ENCODE assay signal across 8 cellular contexts in genomic region chr1:183632964-183633363, GRCh38. TPM values are rescaled to one million over a fixed set of nuclear protein-coding genes. Genes with fewer than 3 reads are reported as not detected.
DNase-seq lines count a peak whose midpoint lies in the region; ATAC-seq and TF ChIP-seq lines count a peak whose summit lies in the region.

No MANE protein-coding gene starts in this region.

- peaks cover 55% of the 10 kb centered on the region for H3K36me3 Mint-ChIP-seq in activated CD4-positive, alpha-beta T cell treated with anti-CD3 and anti-CD28 coated beads, Interleukin-2, amount 10 ng/mL, durations not matched to agents 7 days and 5 days (ENCODE audit: low read depth)
- H3K36me3 Mint-ChIP-seq in T-helper 17 cell (ENCODE audit: low read depth) = peaks cover 14% of the 10 kb centered on the region

- H3K27me3 ChIP-seq in hepatocyte (no peaks in the 10 kb centered on the region), suprapubic skin (no peaks in the 10 kb centered on the region)

- peaks cover 46% of the 10 kb centered on the region for H3K79me2 ChIP-seq in hepatocyte

- TF ChIP-seq CTCF in hepatocyte (IDR thresholded peaks at IDR 0.05; ENCODE audit: poor library complexity) (no peak), suprapubic skin (IDR thresholded peaks at IDR 0.05) (no peak)

- H3K4me2 ChIP-seq in hepatocyte = peak overlapping the region; percentile 74

- no peak for TF ChIP-seq EP300 in suprapubic skin (IDR thresholded peaks at IDR 0.05)

- no peaks in the 10 kb centered on the region for H3K9me2 ChIP-seq in hepatocyte (replicated peaks; ENCODE audit: insufficient read depth)

- peak overlapping the region; percentile 100 for H3K4me3 Mint-ChIP-seq in activated CD4-positive, alpha-beta T cell treated with anti-CD3 and anti-CD28 coated beads, Interleukin-2, amount 10 ng/mL, durations not matched to agents 7 days and 5 days
- H3K4me3 Mint-ChIP-seq in T-helper 17 cell = peak overlapping the region; percentile 66

- ATAC-seq in T-helper 17 cell (no peak), HG02798 (IDR thresholded peaks at IDR 0.05; ENCODE audit: poor library complexity, unreplicated experiment) (no peak), HG02938 (IDR thresholded peaks at IDR 0.05; ENCODE audit: unreplicated experiment) (no peak)

- no peak for TF ChIP-seq POLR2A in suprapubic skin (IDR thresholded peaks at IDR 0.05)

- H3K9me3 ChIP-seq in T-helper 17 cell (ENCODE audit: control insufficient read depth, low read length, poor library complexity, severe bottlenecking) = no peaks in the 10 kb centered on the region
- no peaks in the 10 kb centered on the region for H3K9me3 ChIP-seq in hepatocyte (ENCODE audit: low read depth)
- no peaks in the 10 kb centered on the region for H3K9me3 ChIP-seq in suprapubic skin

- H3K4me3 ChIP-seq in hepatocyte (peak overlapping the region; percentile 74), suprapubic skin (peak overlapping the region; percentile 79)

- no peaks in the 10 kb centered on the region for H3K9me3 Mint-ChIP-seq in activated CD4-positive, alpha-beta T cell treated with anti-CD3 and anti-CD28 coated beads, Interleukin-2, amount 10 ng/mL, durations not matched to agents 7 days and 5 days

- H4K20me1 ChIP-seq in hepatocyte (ENCODE audit: insufficient read depth, poor library complexity, severe bottlenecking) = peaks cover 26% of the 10 kb centered on the region

- peaks cover 14% of the 10 kb centered on the region for H3K4me1 ChIP-seq in hepatocyte (ENCODE audit: insufficient read depth)
- H3K4me1 ChIP-seq in suprapubic skin = peaks cover 71% of the 10 kb centered on the region

- CTCF ChIA-PET in activated CD4-positive, alpha-beta T cell treated with anti-CD3 and anti-CD28 coated beads, Interleukin-2, amount 10 ng/mL, durations not matched to agents 7 days and 5 days (lab: Charles Lee) = interaction anchor here (0.5 to 2.4 kb wide), 8 partner anchors 12 to 1643 kb away, joined by 3 to 10 read pairs (median 6); partner anchors contain the start of gene NCF2

- peaks cover 9% of the 10 kb centered on the region for H3K27me3 Mint-ChIP-seq in activated CD4-positive, alpha-beta T cell treated with anti-CD3 and anti-CD28 coated beads, Interleukin-2, amount 10 ng/mL, durations not matched to agents 7 days and 5 days
- H3K27me3 Mint-ChIP-seq in T-helper 17 cell = no peaks in the 10 kb centered on the region

- no peak for DNase-seq in activated CD4-positive, alpha-beta T cell treated with anti-CD3 and anti-CD28 coated beads, Interleukin-2, amount 10 ng/mL, durations not matched to agents 7 days and 5 days
- no peak for DNase-seq in activated CD4-positive, alpha-beta T cell treated with anti-CD3 and anti-CD28 coated beads for 1 hour
- DNase-seq in T-helper 17 cell (no peak), hepatocyte (ENCODE audit: low spot score) (no peak), suprapubic skin (ENCODE audit: low spot score in 2 of 2) (no peak), amygdala (lab: John Stamatoyannopoulos, UW) (no peak)

- H3K27ac Mint-ChIP-seq in activated CD4-positive, alpha-beta T cell treated with anti-CD3 and anti-CD28 coated beads, Interleukin-2, amount 10 ng/mL, durations not matched to agents 7 days and 5 days = peak overlapping the region; percentile 93
- H3K27ac Mint-ChIP-seq in T-helper 17 cell = peak overlapping the region; percentile 98

- H3K36me3 ChIP-seq in hepatocyte (replicated peaks; ENCODE audit: insufficient read depth, low read depth) (no peaks in the 10 kb centered on the region), suprapubic skin (peaks cover 23% of the 10 kb centered on the region)

- POLR2A ChIA-PET in activated CD4-positive, alpha-beta T cell treated with anti-CD3 and anti-CD28 coated beads, Interleukin-2, amount 10 ng/mL, durations not matched to agents 7 days and 5 days (lab: Charles Lee) = no interaction called here

- peaks cover 54% of the 10 kb centered on the region for H3K4me1 Mint-ChIP-seq in activated CD4-positive, alpha-beta T cell treated with anti-CD3 and anti-CD28 coated beads, Interleukin-2, amount 10 ng/mL, durations not matched to agents 7 days and 5 days
- H3K4me1 Mint-ChIP-seq in T-helper 17 cell = peaks cover 42% of the 10 kb centered on the region

- 55% methylated on average over 1 of the region's 1 CpG for WGBS in hepatocyte (ENCODE audit: low lambda C conversion rate, missing lambda C conversion rate)
- 36% methylated on average over 1 of the region's 1 CpG for WGBS in suprapubic skin

- no peak overlapping the region for H3K27ac ChIP-seq in hepatocyte
- H3K27ac ChIP-seq in suprapubic skin = peak overlapping the region; percentile 24

- H2AFZ ChIP-seq in hepatocyte = no peak overlapping the region

RNA-seq across cellular contexts. Expression of gene ARPC5, which starts 2.6 kb away (rescaled TPM):
- total RNA-seq in activated CD4-positive, alpha-beta T cell treated with anti-CD3 and anti-CD28 coated beads, Interleukin-2, amount 10 ng/mL, durations not matched to agents 7 days and 5 days = 100 to 1,000 TPM; 257 to 273 TPM
- 10 to 100 TPM; 62.1 to 69.4 TPM for total RNA-seq in T-helper 17 cell
- 144 TPM in 2 replicates for total RNA-seq in hepatocyte
- 183 and 192 TPM in 2 replicates for polyA plus RNA-seq in hepatocyte
- 10 to 100 TPM; 45.1 to 66.9 (median 52.5) TPM for total RNA-seq in suprapubic skin

RNA-seq across cellular contexts. Expression of gene APOBEC4, which starts 20.2 kb away (rescaled TPM):
- not detected for total RNA-seq in activated CD4-positive, alpha-beta T cell treated with anti-CD3 and anti-CD28 coated beads, Interleukin-2, amount 10 ng/mL, durations not matched to agents 7 days and 5 days
- total RNA-seq in T-helper 17 cell = not detected
- total RNA-seq in hepatocyte = 0.37 TPM in 1 of 2 replicates, not detected in the other
- not detected in 2 replicates for polyA plus RNA-seq in hepatocyte
- total RNA-seq in suprapubic skin = not detected

RNA-seq across cellular contexts. Expression of gene NCF2, which starts 42.7 kb away (rescaled TPM):
- 10 to 100 TPM; 15.3 to 15.8 TPM for total RNA-seq in activated CD4-positive, alpha-beta T cell treated with anti-CD3 and anti-CD28 coated beads, Interleukin-2, amount 10 ng/mL, durations not matched to agents 7 days and 5 days
- 10 to 100 TPM in 1 of 2 donors, 1 to 10 TPM in 1; 2.7 to 14.7 TPM for total RNA-seq in T-helper 17 cell
- total RNA-seq in hepatocyte = 2.4 and 13.7 TPM in 2 replicates
- polyA plus RNA-seq in hepatocyte = 0.52 and 3.1 TPM in 2 replicates
- 10 to 100 TPM; 16.9 to 48.3 (median 33.9) TPM for total RNA-seq in suprapubic skin
